ENCODE assay signal across 21 cellular contexts in the genomic region with DNA sequence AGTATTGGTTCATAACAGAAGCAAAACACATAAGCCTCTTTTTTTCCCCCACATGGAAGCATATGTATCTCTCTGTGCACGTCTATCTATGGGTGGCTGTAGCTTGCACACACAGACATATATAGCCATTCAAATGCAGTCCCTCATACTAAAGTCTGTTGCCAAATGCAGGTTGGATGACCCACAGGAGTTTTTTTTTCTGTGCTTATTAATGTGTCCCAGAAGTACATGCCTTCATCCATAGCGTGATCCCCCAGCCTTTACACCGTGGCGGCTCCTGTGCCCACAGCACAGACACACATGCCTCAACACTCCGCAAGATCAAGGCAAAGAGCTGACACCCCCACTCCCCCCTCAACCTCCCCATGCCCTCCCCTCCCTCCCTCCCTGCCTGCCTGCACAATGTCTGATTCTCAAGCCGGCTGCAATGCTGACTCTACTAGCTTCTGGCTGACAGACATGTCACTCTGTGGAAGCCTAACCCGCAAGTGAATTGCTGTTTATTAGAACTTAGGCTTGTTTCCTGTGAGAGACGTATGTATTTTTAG. TPM values are rescaled to one million over a fixed set of nuclear protein-coding genes. Genes with fewer than 3 reads are reported as not detected.
DNase-seq lines count a peak whose midpoint lies in the region; TF ChIP-seq lines count a peak whose summit lies in the region.
"Had no signal": no experiment of that assay in that cellular context is flagged by ENCODE, and none has a peak within 500 bp of the region (broad histone marks: within the 10 kb centered on the region; RNA-seq: fewer than 3 reads in every experiment).

No MANE protein-coding gene starts in this region.

- H4K20me1 ChIP-seq in BLaER1 (no peaks in the 10 kb centered on the region), Karpas-422 (ENCODE audit: insufficient read depth, low read depth, low read length) (no peaks in the 10 kb centered on the region)

- H3K4me2 ChIP-seq in BLaER1, result peak overlapping the region; percentile 59
- H3K4me2 ChIP-seq in Karpas-422 (ENCODE audit: low read depth, low read length, poor library complexity, severe bottlenecking), result no peak overlapping the region

- H3K4me3 ChIP-seq in BLaER1, result no peak overlapping the region
- H3K4me3 ChIP-seq in Karpas-422 (ENCODE audit: low read length), result no peak overlapping the region
- H3K4me3 ChIP-seq: SJSA1 had no signal

- H3K79me2 ChIP-seq in Karpas-422 (ENCODE audit: low read length), result no peaks in the 10 kb centered on the region

- TF ChIP-seq CTCF in GM20000 (IDR thresholded peaks at IDR 0.05; ENCODE audit: extremely low read depth, missing control alignments), result no peak

- H3K9me3 ChIP-seq in BLaER1 (no peaks in the 10 kb centered on the region), Karpas-422 (ENCODE audit: low read length) (no peaks in the 10 kb centered on the region)
- H3K9me3 ChIP-seq: SJSA1 had no signal

- H3K36me3 ChIP-seq in BLaER1 (no peaks in the 10 kb centered on the region), Karpas-422 (ENCODE audit: insufficient read depth, low read length) (no peaks in the 10 kb centered on the region)
- H3K36me3 ChIP-seq: SJSA1 had no signal

- H3K27ac ChIP-seq in BLaER1 (no peak overlapping the region), angular gyrus (ENCODE audit: low read depth, low read length) (peak overlapping the region; percentile 78), Karpas-422 (ENCODE audit: low read length) (no peak overlapping the region)
- H3K27ac ChIP-seq: C4-2B, SJSA1 had no signal

- intact Hi-C loops in head of caudate nucleus (cut with DNase I), result no loop called here

- peaks cover 41% of the 10 kb centered on the region for H3K27me3 ChIP-seq in BLaER1
- no peaks in the 10 kb centered on the region for H3K27me3 ChIP-seq in Karpas-422 (ENCODE audit: low read length)

- H2AFZ ChIP-seq in Karpas-422 (ENCODE audit: low read length), result no peak overlapping the region

- H3K9ac ChIP-seq in BLaER1, result no peak overlapping the region
- no peak overlapping the region for H3K9ac ChIP-seq in Karpas-422 (ENCODE audit: low read length)

- H3K4me1 ChIP-seq in BLaER1 (peaks cover 25% of the 10 kb centered on the region), Karpas-422 (ENCODE audit: low read length) (no peaks in the 10 kb centered on the region)

- peak; percentile 8 for DNase-seq in Ammon's horn (ENCODE audit: low spot score)
- peak in 25 of 42 donors; percentile 5 to 62 (median 23) for DNase-seq in head of caudate nucleus
- no peak for DNase-seq in GM20000 (ENCODE audit: low spot score)
- no peak for DNase-seq in Karpas-422
- DNase-seq in UCSD-AML1 (lab: John Stamatoyannopoulos, UW; ENCODE audit: unreplicated experiment), result no peak
- DNase-seq: CD8-positive, alpha-beta memory T cell; GDM1; KG1; NCI-H1105; NCI-H146; NCI-H2029 treated with DMSO at 0.1 percent for 48 hours; NCI-H2171; NCI-H446; T-helper 17 cell had no signal

- H3K9me2 ChIP-seq in Karpas-422 (replicated peaks; ENCODE audit: insufficient read depth, low read length), result no peaks in the 10 kb centered on the region

RNA-seq across cellular contexts. Expression of a gene that starts 2.3 kb away (rescaled TPM):
- total RNA-seq in Karpas-422 (2014; rRNA removed; shearing (Covaris generic); ENCODE audit: low replicate concordance), result not detected in 2 replicates
- total RNA-seq: CD8-positive, alpha-beta memory T cell; Daoy; H1; OCI-LY7; SJSA1; T-helper 17 cell had no signal

Comparison
In these comparisons a context has a peak if more than half of its experiments do, and no peak if none do; other contexts are left out.
1. DNase-seq: peak in Ammon's horn (single experiment) and head of caudate nucleus (25 of 42); none in GM20000 (single experiment), Karpas-422 (single experiment) and UCSD-AML1 (single experiment).